ENCODE assay signal across 8 cellular contexts in the genomic region with DNA sequence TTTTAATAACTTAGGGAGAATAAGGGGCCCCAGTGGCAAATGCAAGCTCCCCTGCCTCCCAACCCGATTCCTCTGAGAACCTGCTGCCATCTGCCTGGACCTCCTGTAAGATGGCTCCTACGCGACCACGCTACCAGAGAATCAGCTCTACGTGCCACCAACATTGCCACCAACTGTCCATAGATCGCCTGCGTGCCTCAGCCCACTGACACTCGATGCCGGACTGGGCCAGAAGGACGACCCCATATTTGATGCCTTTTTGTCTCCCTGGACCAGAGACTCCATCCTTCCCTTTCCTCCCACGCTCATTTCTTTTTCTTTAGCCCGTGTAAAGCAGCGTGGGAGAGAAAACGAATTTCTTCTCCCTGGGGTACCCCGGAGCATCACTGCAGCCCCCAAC. TPM values are rescaled to one million over a fixed set of nuclear protein-coding genes. Genes with fewer than 3 reads are reported as not detected.
DNase-seq lines count a peak whose midpoint lies in the region; ATAC-seq and TF ChIP-seq lines count a peak whose summit lies in the region.

No MANE protein-coding gene starts in this region.

- H3K27me3 Mint-ChIP-seq in nephron progenitor cell (ENCODE audit: low read depth, poor library complexity) = peaks cover 2% of the 10 kb centered on the region

- H3K36me3 Mint-ChIP-seq in nephron progenitor cell (ENCODE audit: low read depth) = peaks cover 23% of the 10 kb centered on the region

- H3K4me3 Mint-ChIP-seq in nephron progenitor cell = peak overlapping the region; percentile 85

- no peak for TF ChIP-seq CTCF in GM10266 (IDR thresholded peaks at IDR 0.05; ENCODE audit: control insufficient read depth, insufficient read depth, low read depth, missing control alignments)
- no peak for TF ChIP-seq CTCF in WERI-Rb-1 (IDR thresholded peaks at IDR 0.05; ENCODE audit: low read depth, low read length)
- no peak for TF ChIP-seq CTCF in nephron progenitor cell (IDR thresholded peaks at IDR 0.05)

- H3K4me3 ChIP-seq in Jurkat, Clone E6-1 (ENCODE audit: low read length) = peak overlapping the region; percentile 78
- H3K4me3 ChIP-seq in WERI-Rb-1 (ENCODE audit: low read depth, low read length) (peak overlapping the region; percentile 54), esophagus (ENCODE audit: low read depth in 1 of 2, low read length in 2 of 2) (peak overlapping the region; percentile 76 to 91)

- peak; percentile 8 for ATAC-seq in GM21576 (IDR thresholded peaks at IDR 0.05; ENCODE audit: unreplicated experiment)

- H3K9me3 ChIP-seq in WERI-Rb-1 (ENCODE audit: severe bottlenecking) (no peaks in the 10 kb centered on the region), esophagus (ENCODE audit: control insufficient read depth in 2 of 2, insufficient read depth in 1 of 2, low read depth in 1 of 2, low read length in 1 of 2) (no peaks in the 10 kb centered on the region)

- H3K27ac Mint-ChIP-seq in nephron progenitor cell = peak overlapping the region; percentile 93

- peaks cover 6 to 11% of the 10 kb centered on the region in 2 donors for H3K4me1 ChIP-seq in esophagus (ENCODE audit: control insufficient read depth in 2 of 2, insufficient read depth in 2 of 2, low read length in 1 of 2)

- peaks cover 45% of the 10 kb centered on the region for H3K4me1 Mint-ChIP-seq in nephron progenitor cell

- peak; percentile 37 for DNase-seq in GM10266 (ENCODE audit: extremely low spot score)
- peak; percentile 6 for DNase-seq in Jurkat, Clone E6-1 (ENCODE audit: low read depth, low spot score)
- DNase-seq in WERI-Rb-1 = peak; percentile 62
- DNase-seq in nephron progenitor cell = peak; percentile 17
- DNase-seq in H4 (ENCODE audit: low spot score) = no peak
- no peak for DNase-seq in HCEC 1CT

- no peaks in the 10 kb centered on the region for H3K9me3 Mint-ChIP-seq in nephron progenitor cell

- H3K27me3 ChIP-seq in WERI-Rb-1 (ENCODE audit: insufficient read depth, low read depth, severe bottlenecking) (no peaks in the 10 kb centered on the region), esophagus (ENCODE audit: control insufficient read depth in 1 of 2, insufficient read depth in 2 of 2, low read length in 2 of 2) (no peaks in the 10 kb centered on the region)

- H3K36me3 ChIP-seq in WERI-Rb-1 (peaks cover 16% of the 10 kb centered on the region), esophagus (ENCODE audit: control insufficient read depth in 2 of 2, insufficient read depth in 2 of 2, low read length in 1 of 2) (no peaks in the 10 kb centered on the region)

- H3K27ac ChIP-seq in WERI-Rb-1 (peak overlapping the region; percentile 91), esophagus (ENCODE audit: low read depth in 2 of 2, low read length in 1 of 2) (peak overlapping the region; percentile 90 to 95)

- 8% methylated on average over 14 to 15 of the region's 15 CpGs for WGBS in esophagus, 2 donors

RNA-seq across cellular contexts. Expression of a gene that starts 0.6 kb away (rescaled TPM):
- 10.0 TPM for polyA plus RNA-seq in Jurkat, Clone E6-1 (2012; ENCODE audit: insufficient read depth, insufficient read length)
- polyA plus RNA-seq in esophagus = 1 to 10 TPM; 4.5 to 6.2 TPM
- 5.0 and 7.4 TPM in 2 replicates for total RNA-seq in H4 (2014; rRNA removed; shearing (Covaris generic))

RNA-seq across cellular contexts. Expression of a gene that starts 0.6 kb away (rescaled TPM):
- polyA plus RNA-seq in Jurkat, Clone E6-1 (2012; ENCODE audit: insufficient read depth, insufficient read length) = not detected
- polyA plus RNA-seq in esophagus = not detected
- not detected in 2 replicates for total RNA-seq in H4 (2014; rRNA removed; shearing (Covaris generic))

Comparison
In these comparisons a context has a peak if more than half of its experiments do, and no peak if none do; other contexts are left out.
1. DNase-seq: peak in GM10266 (single experiment), Jurkat, Clone E6-1 (single experiment), WERI-Rb-1 (single experiment) and nephron progenitor cell (single experiment); none in H4 (single experiment) and HCEC 1CT (single experiment).
2. Peak in every context shown above with its lines, with median percentiles within 50 percentile points of each other: H3K4me3 ChIP-seq.